ENCODE assay signal across 9 cellular contexts in the genomic region with DNA sequence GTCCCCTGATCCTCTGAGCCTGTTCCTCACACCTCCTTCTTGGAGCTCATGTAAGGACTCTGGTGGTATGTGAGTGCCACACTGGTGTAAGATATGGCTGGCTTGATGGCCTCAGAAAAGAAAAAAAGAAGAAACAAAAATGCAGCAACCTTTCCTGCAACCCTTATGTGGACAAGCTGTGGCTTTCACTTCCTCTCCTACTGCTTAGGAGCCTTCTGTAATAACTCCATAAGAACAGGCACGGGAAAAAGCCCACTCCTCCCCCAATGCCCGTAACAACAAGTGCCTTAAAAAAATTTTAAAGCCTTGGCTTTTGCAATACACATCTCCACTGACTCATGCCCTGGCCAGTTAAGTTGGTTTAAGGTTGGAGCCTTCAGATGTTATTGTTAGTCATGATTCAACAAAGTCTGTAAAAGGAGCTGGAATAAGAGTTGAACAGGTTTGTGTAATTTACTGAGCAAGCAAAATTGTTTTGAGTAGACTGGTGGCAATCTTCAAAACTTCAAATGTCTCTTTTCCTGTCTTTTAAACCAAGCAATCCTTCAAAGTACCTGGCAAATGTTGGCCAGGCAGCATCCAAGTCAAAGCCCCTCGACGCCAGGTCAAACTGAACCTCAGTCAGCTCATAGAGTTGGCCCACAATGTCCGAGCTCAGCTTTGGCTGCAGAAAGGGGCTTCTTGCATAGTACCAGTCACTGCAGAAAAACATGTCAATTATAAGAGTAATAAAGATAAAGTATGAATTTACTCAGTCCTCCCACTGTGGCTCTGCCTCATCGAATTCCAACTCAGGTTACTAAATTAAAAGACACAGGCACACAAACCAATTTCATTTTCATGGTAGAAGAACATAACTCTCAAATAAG. TPM values are rescaled to one million over a fixed set of nuclear protein-coding genes. Genes with fewer than 3 reads are reported as not detected.
A peak's percentile ranks its signal among the peaks of the same experiment; 100 is the strongest.
DNase-seq lines count a peak whose midpoint lies in the region; ATAC-seq and TF ChIP-seq lines count a peak whose summit lies in the region.
"Had no signal": no experiment of that assay in that cellular context is flagged by ENCODE, and none has a peak within 500 bp of the region (broad histone marks: within the 10 kb centered on the region; RNA-seq: fewer than 3 reads in every experiment).

No MANE protein-coding gene starts in this region.

- H3K27me3 ChIP-seq in osteoblast (ENCODE audit: insufficient read depth, low read length) = no peaks in the 10 kb centered on the region

- no peak overlapping the region for H3K4me3 ChIP-seq in osteoblast (ENCODE audit: insufficient read depth, low read length)

- DNase-seq in Daoy (ENCODE audit: low read depth) (peak; percentile 47), Kasumi-1 (lab: John Stamatoyannopoulos, UW) (peak; percentile 93), brain pericyte (ENCODE audit: low read depth, low spot score) (peak; percentile 45), osteoblast (ENCODE audit: insufficient read length, low spot score, missing footprints) (peak; percentile 94), LoVo (ENCODE audit: low spot score) (no peak), mesenteric fat pad (ENCODE audit: low spot score) (no peak), NCI-H2107 treated with DMSO at 0.1 percent for 48 hours (lab: John Stamatoyannopoulos, UW; ENCODE audit: unreplicated experiment) (no peak)

- no peaks in the 10 kb centered on the region for H3K79me2 ChIP-seq in osteoblast (ENCODE audit: insufficient read depth, low read length)

- H4K20me1 ChIP-seq in osteoblast (ENCODE audit: insufficient read depth, low read length) = peaks cover 6% of the 10 kb centered on the region

- peak overlapping the region; percentile 44 for H3K27ac ChIP-seq in osteoblast (ENCODE audit: low read depth, low read length)

- H3K9me3 ChIP-seq in osteoblast (ENCODE audit: low read depth, low read length) = no peaks in the 10 kb centered on the region

- H2AFZ ChIP-seq in osteoblast (ENCODE audit: low read length) = no peak overlapping the region

- H3K4me1 ChIP-seq in osteoblast (ENCODE audit: insufficient read depth, low read length) = peaks cover 29% of the 10 kb centered on the region

- no peak for ATAC-seq in GM18858 (IDR thresholded peaks at IDR 0.05; ENCODE audit: unreplicated experiment)

- peaks cover 44% of the 10 kb centered on the region for H3K36me3 ChIP-seq in osteoblast (ENCODE audit: insufficient read depth, low read length)

- peak overlapping the region; percentile 70 for H3K4me2 ChIP-seq in osteoblast (ENCODE audit: insufficient read depth, low read length)

- no peak for TF ChIP-seq CTCF in osteoblast (IDR thresholded peaks at IDR 0.05; ENCODE audit: extremely low read depth, low read depth, low read length)

RNA-seq across cellular contexts. Expression of a gene that starts 22.9 kb away (rescaled TPM):
- 2.6 and 3.3 TPM in 2 replicates for total RNA-seq in Daoy (2014; rRNA removed; shearing (Covaris generic))
- 22.7 and 25.0 TPM in 2 replicates for total RNA-seq in osteoblast
- total RNA-seq in mesenteric fat pad = 43.5 TPM

RNA-seq across cellular contexts. Expression of a gene that starts 29.5 kb away (rescaled TPM):
- not detected in 2 replicates for total RNA-seq in Daoy (2014; rRNA removed; shearing (Covaris generic))
- total RNA-seq in osteoblast = not detected in 2 replicates
- total RNA-seq in mesenteric fat pad = 0.96 TPM

RNA-seq across cellular contexts. Expression of a gene that starts 54.5 kb away (rescaled TPM):
- total RNA-seq in Daoy (2014; rRNA removed; shearing (Covaris generic)) = not detected in 2 replicates
- total RNA-seq in osteoblast = not detected in 2 replicates
- total RNA-seq in mesenteric fat pad = 0.16 TPM
- total RNA-seq: subcutaneous adipose tissue had no signal

Comparison
In these comparisons a context has a peak if more than half of its experiments do, and no peak if none do; other contexts are left out.
1. DNase-seq: peak in Daoy (single experiment), Kasumi-1 (2 of 2), brain pericyte (single experiment) and osteoblast (single experiment); none in LoVo (single experiment), mesenteric fat pad (single experiment) and NCI-H2107 treated with DMSO at 0.1 percent for 48 hours (single experiment).